ENCODE assay signal across 15 cellular contexts in genomic region chr1:226519741-226520598, GRCh38. TPM values are rescaled to one million over a fixed set of nuclear protein-coding genes. Genes with fewer than 3 reads are reported as not detected.
DNase-seq lines count a peak whose midpoint lies in the region; ATAC-seq, FAIRE-seq and TF ChIP-seq lines count a peak whose summit lies in the region.
"Had no signal": no experiment of that assay in that cellular context is flagged by ENCODE, and none has a peak within 500 bp of the region (broad histone marks: within the 10 kb centered on the region; RNA-seq: fewer than 3 reads in every experiment).

No MANE protein-coding gene starts in this region.

- H3K4me3 Mint-ChIP-seq in WTC11 (no peak overlapping the region; the same call in 1 of the 2 replicates), type B pancreatic cell (no peak overlapping the region)

- H3K9me3 Mint-ChIP-seq in WTC11 (no peaks in the 10 kb centered on the region), type B pancreatic cell (no peaks in the 10 kb centered on the region)

- peak; percentile 33 for DNase-seq in activated CD8-positive, alpha-beta memory T cell treated with anti-CD3 and anti-CD28 coated beads for 24 hours
- DNase-seq in activated CD8-positive, alpha-beta memory T cell treated with anti-CD3 and anti-CD28 coated beads, Interleukin-2, amount 50 U/mL, for 48 hours, result no peak
- DNase-seq in WTC11 (ENCODE audit: low spot score), result peak; percentile 35
- DNase-seq in iPS-NIHi11 (ENCODE audit: low spot score), result peak; percentile 29
- DNase-seq in type B pancreatic cell (ENCODE audit: extremely low spot score, unreplicated experiment), result peak; percentile 11
- no peak for DNase-seq in H54 (ENCODE audit: insufficient read length, low spot score)
- no peak for DNase-seq in middle frontal gyrus (ENCODE audit: extremely low spot score, low spot score)
- DNase-seq: activated CD4-positive, alpha-beta T cell treated with anti-CD3 and anti-CD28 coated beads, Interleukin-2, amount 50 U/mL, for 48 hours; activated effector memory CD4-positive, alpha-beta T cell treated with Interleukin-2 at 50 U/mL for 16 hours; anterior cingulate cortex; Caco-2; NCI-H510A treated with DMSO at 0.1 percent for 48 hours had no signal

- no peak for TF ChIP-seq CTCF in WTC11 (IDR thresholded peaks at IDR 0.05)
- peak; percentile 29 for TF ChIP-seq CTCF in type B pancreatic cell (conservative IDR thresholded peaks at IDR 0.05)

- CTCF ChIA-PET in WTC11 (lab: Charles Lee), result interaction anchor here (0.9 to 4.2 kb wide), 13 partner anchors 13 to 112 kb away, joined by 3 to 30 read pairs (median 4); partner anchors contain the start of genes PARP1 and STUM

- H3K36me3 Mint-ChIP-seq in WTC11, result no peaks in the 10 kb centered on the region
- H3K36me3 Mint-ChIP-seq in type B pancreatic cell, result no peaks in the 10 kb centered on the region

- no peak for TF ChIP-seq POLR2A in H54 (IDR thresholded peaks at IDR 0.05; ENCODE audit: low read depth, low read length)

- H3K27me3 Mint-ChIP-seq in WTC11 (ENCODE audit: low read depth), result peaks cover 21% of the 10 kb centered on the region
- H3K27me3 Mint-ChIP-seq in type B pancreatic cell, result peaks cover 35% of the 10 kb centered on the region

- ATAC-seq in WTC11 (peak; percentile 78), HG02970 (IDR thresholded peaks at IDR 0.05; ENCODE audit: low FRiP score, unreplicated experiment) (no peak)

- H3K4me1 Mint-ChIP-seq in WTC11 (peaks cover 25% of the 10 kb centered on the region), type B pancreatic cell (ENCODE audit: unreplicated experiment) (peaks cover 10% of the 10 kb centered on the region)

- POLR2A ChIA-PET in WTC11 (lab: Charles Lee), result interaction anchor here (0.6 kb wide), 1 partner anchor 189 kb away, joined by 6 read pairs; no protein-coding TSS in a partner anchor

- no peak for FAIRE-seq in H54 (lab: Jason Lieb, UNC)
- FAIRE-seq: HTR-8/SVneo had no signal

- H3K27ac Mint-ChIP-seq in WTC11, result no peak overlapping the region
- no peak overlapping the region for H3K27ac Mint-ChIP-seq in type B pancreatic cell

TF ChIP-seq in WTC11, 78 proteins besides CTCF, POLR2A, EP300 and RAD21:
- TF ChIP-seq ETV6 (CRISPR knock-in tag; IDR thresholded peaks at IDR 0.05) (0 out of 2 replicates have a peak, but pooled peaks have one; percentile 29), STAT6 (CRISPR knock-in tag; conservative IDR thresholded peaks at IDR 0.05; ENCODE audit: low read depth) (no peak), IRF2 (CRISPR knock-in tag; IDR thresholded peaks at IDR 0.05; ENCODE audit: borderline replicate concordance, low read depth) (no peak)

RNA-seq across cellular contexts. Expression of gene STUM, which starts 28.6 kb away (rescaled TPM):
- total RNA-seq in WTC11 (2021), result 1.1 to 2.5 TPM (median 1.3 TPM) in 3 replicates
- 2.2 and 2.8 TPM in 2 replicates for total RNA-seq in type B pancreatic cell (ENCODE audit: low replicate concordance)
- total RNA-seq: mononuclear cell had no signal

Comparison
In these comparisons a context has a peak if more than half of its experiments do, and no peak if none do; other contexts are left out.
1. DNase-seq: peak in activated CD8-positive, alpha-beta memory T cell treated with anti-CD3 and anti-CD28 coated beads for 24 hours (single experiment), WTC11 (single experiment), iPS-NIHi11 (single experiment) and type B pancreatic cell (single experiment); none in activated CD8-positive, alpha-beta memory T cell treated with anti-CD3 and anti-CD28 coated beads, Interleukin-2, amount 50 U/mL, for 48 hours (single experiment), H54 (single experiment) and middle frontal gyrus (single experiment).